ENCODE assay signal across 8 cellular contexts in genomic region chr11:13140028-13140870, GRCh38.
DNase-seq lines count a peak whose midpoint lies in the region; ATAC-seq and TF ChIP-seq lines count a peak whose summit lies in the region.
"Had no signal": no experiment of that assay in that cellular context is flagged by ENCODE, and none has a peak within 500 bp of the region (broad histone marks: within the 10 kb centered on the region; RNA-seq: fewer than 3 reads in every experiment).

No MANE protein-coding gene starts in this region.

- no peak for TF ChIP-seq POLR2A in heart left ventricle (IDR thresholded peaks at IDR 0.05)

- H2AK5ac ChIP-seq in mesendoderm (ENCODE audit: low read length): no peak overlapping the region

- H3K23ac ChIP-seq in mesendoderm (ENCODE audit: low read length): no peak overlapping the region

- H3K9me3 Mint-ChIP-seq in progenitor cell of endocrine pancreas (ENCODE audit: low read depth) (no peaks in the 10 kb centered on the region), GM23338 (no peaks in the 10 kb centered on the region; the same call in 2 of the 3 replicates)
- H3K9me3 Mint-ChIP-seq: T-helper 1 cell treated with Interleukin-12 subunit alpha and Interleukin-12 subunit beta and Interleukin-4 antibody, amounts not matched to agents 30 μg/mL and 1 μg/mL, for 36 hours had no signal

- peak; percentile 12 for DNase-seq in progenitor cell of endocrine pancreas (ENCODE audit: low spot score, unreplicated experiment)
- DNase-seq in GM23338 (ENCODE audit: low spot score): no peak
- no peak for DNase-seq in heart left ventricle
- no peak for DNase-seq in mesendoderm

- H3K79me1 ChIP-seq in mesendoderm (ENCODE audit: low read length): no peaks in the 10 kb centered on the region

- H3K4me3 ChIP-seq in GM23338 (no peak overlapping the region), heart left ventricle (no peak overlapping the region), mesendoderm (ENCODE audit: low read length) (no peak overlapping the region)

- H3K4me1 Mint-ChIP-seq in progenitor cell of endocrine pancreas (ENCODE audit: low read depth): peaks cover 40% of the 10 kb centered on the region
- peaks cover 13% of the 10 kb centered on the region for H3K4me1 Mint-ChIP-seq in GM23338

- no peak overlapping the region for H3K56ac ChIP-seq in mesendoderm (ENCODE audit: low read length)

- H3K27ac ChIP-seq in VCaP (peak overlapping the region; percentile 89), GM23338 (ENCODE audit: low read depth) (no peak overlapping the region), heart left ventricle (no peak overlapping the region), mesendoderm (ENCODE audit: low read depth, low read length) (no peak overlapping the region)

- H3K27ac Mint-ChIP-seq in progenitor cell of endocrine pancreas (peak overlapping the region; percentile 92), GM23338 (no peak overlapping the region)
- H3K27ac Mint-ChIP-seq: T-helper 1 cell treated with Interleukin-12 subunit alpha and Interleukin-12 subunit beta and Interleukin-4 antibody, amounts not matched to agents 30 μg/mL and 1 μg/mL, for 36 hours had no signal

- H3K4me3 Mint-ChIP-seq in progenitor cell of endocrine pancreas (ENCODE audit: low read depth): no peak overlapping the region
- H3K4me3 Mint-ChIP-seq in GM23338: no peak overlapping the region
- H3K4me3 Mint-ChIP-seq: T-helper 1 cell treated with Interleukin-12 subunit alpha and Interleukin-12 subunit beta and Interleukin-4 antibody, amounts not matched to agents 30 μg/mL and 1 μg/mL, for 36 hours had no signal

- H3K4me2 ChIP-seq in GM23338 (no peak overlapping the region), mesendoderm (ENCODE audit: low read length) (no peak overlapping the region)

- no peaks in the 10 kb centered on the region for H4K20me1 ChIP-seq in GM23338 (replicated peaks; ENCODE audit: insufficient read depth)

- no peak overlapping the region for H2AFZ ChIP-seq in GM23338

- no peak overlapping the region for H4K8ac ChIP-seq in mesendoderm (ENCODE audit: low read depth, low read length)

- H3K27me3 Mint-ChIP-seq in progenitor cell of endocrine pancreas: peaks cover 5% of the 10 kb centered on the region
- peaks cover 2% of the 10 kb centered on the region for H3K27me3 Mint-ChIP-seq in GM23338 (ENCODE audit: insufficient read depth, low read depth, poor library complexity)

- H4K5ac ChIP-seq in mesendoderm (ENCODE audit: low read length): no peak overlapping the region

- intact Hi-C loops in heart left ventricle (cut with DNase I): no loop called here

- H3K4me1 ChIP-seq in GM23338 (ENCODE audit: insufficient read depth) (peaks cover 7% of the 10 kb centered on the region; the same call in 1 of the 2 replicates), heart left ventricle (peaks cover 0 to 11% (median 0%) of the 10 kb centered on the region in 12 donors), mesendoderm (ENCODE audit: control insufficient read depth, low read depth, low read length) (no peaks in the 10 kb centered on the region)

- no peak overlapping the region for H3K18ac ChIP-seq in mesendoderm (ENCODE audit: low read length)

- H2BK5ac ChIP-seq in mesendoderm (ENCODE audit: low read length): no peak overlapping the region

- H3K36me3 ChIP-seq in GM23338 (ENCODE audit: insufficient read depth): no peaks in the 10 kb centered on the region
- H3K36me3 ChIP-seq in heart left ventricle: no peaks in the 10 kb centered on the region
- H3K36me3 ChIP-seq in mesendoderm (ENCODE audit: control insufficient read depth, insufficient read depth, low read length): no peaks in the 10 kb centered on the region

- no peaks in the 10 kb centered on the region for H3F3A ChIP-seq in GM23338 (replicated peaks; ENCODE audit: low read depth)

- ATAC-seq in GM19438 (IDR thresholded peaks at IDR 0.05; ENCODE audit: low read depth, unreplicated experiment) (peak; percentile 96), HG03175 (IDR thresholded peaks at IDR 0.05; ENCODE audit: unreplicated experiment) (peak; percentile 92), GM23338 (no peak), heart left ventricle (no peak)

- H2BK120ac ChIP-seq in mesendoderm (ENCODE audit: low read depth, low read length): no peak overlapping the region

- H3K9me2 ChIP-seq in GM23338 (ENCODE audit: insufficient read depth): no peaks in the 10 kb centered on the region

- no peak for TF ChIP-seq CTCF in VCaP (conservative IDR thresholded peaks at IDR 0.05)
- no peak for TF ChIP-seq CTCF in progenitor cell of endocrine pancreas (IDR thresholded peaks at IDR 0.05; ENCODE audit: unreplicated experiment)
- TF ChIP-seq CTCF in GM23338 (conservative IDR thresholded peaks at IDR 0.05; ENCODE audit: low read depth in 2 of 2): no peak
- TF ChIP-seq CTCF in heart left ventricle (IDR thresholded peaks at IDR 0.05): no peak

- H3K9me3 ChIP-seq in heart left ventricle: no peaks in the 10 kb centered on the region

- no peaks in the 10 kb centered on the region for H3K27me3 ChIP-seq in GM23338 (ENCODE audit: insufficient read depth)
- peaks cover 0 to 4% (median 0%) of the 10 kb centered on the region in 9 donors for H3K27me3 ChIP-seq in heart left ventricle
- no peaks in the 10 kb centered on the region for H3K27me3 ChIP-seq in mesendoderm (ENCODE audit: insufficient read depth, low read length, poor library complexity)

- no peak overlapping the region for H3K9ac ChIP-seq in mesendoderm (ENCODE audit: low read length)

- H3K4ac ChIP-seq in mesendoderm (ENCODE audit: low read depth, low read length): no peak overlapping the region

- no peak overlapping the region for H2BK15ac ChIP-seq in mesendoderm (replicated peaks; ENCODE audit: low read depth)

- H3K79me2 ChIP-seq in GM23338 (replicated peaks; ENCODE audit: insufficient read depth) (no peaks in the 10 kb centered on the region), mesendoderm (ENCODE audit: control insufficient read depth, insufficient read depth, low read length) (no peaks in the 10 kb centered on the region)

- WGBS in heart left ventricle, 4 donors: 61 to 71% (median 65%) methylated on average over 7 of the region's 7 CpGs
- no CpG with 5 or more reads among the region's 7 CpGs for WGBS in mesendoderm (ENCODE audit: extremely low coverage, insufficient coverage, low lambda C conversion rate)

- H3K36me3 Mint-ChIP-seq in progenitor cell of endocrine pancreas (ENCODE audit: insufficient read depth): no peaks in the 10 kb centered on the region
- H3K36me3 Mint-ChIP-seq in GM23338 (ENCODE audit: low read depth): no peaks in the 10 kb centered on the region

TF ChIP-seq in GM23338, 12 proteins besides CTCF, POLR2A, EP300 and RAD21 (continues in another document):
- no peak for TF ChIP-seq STAT1 (IDR thresholded peaks at IDR 0.05; ENCODE audit: unreplicated experiment)
- TF ChIP-seq ZNF114 (CRISPR knock-in tag; IDR thresholded peaks at IDR 0.05): no peak
- TF ChIP-seq EZH2 (IDR thresholded peaks at IDR 0.05; ENCODE audit: low read depth, unreplicated experiment): no peak
- TF ChIP-seq JUNB (IDR thresholded peaks at IDR 0.05; ENCODE audit: unreplicated experiment): no peak
- TF ChIP-seq ZNF331 (CRISPR knock-in tag; IDR thresholded peaks at IDR 0.05; ENCODE audit: low read depth): no peak
- no peak for TF ChIP-seq CREB1 (CRISPR knock-in tag; IDR thresholded peaks at IDR 0.05; ENCODE audit: low read depth)

Comparison
In these comparisons a context has a peak if more than half of its experiments do, and no peak if none do; other contexts are left out.
1. ATAC-seq: peak in GM19438 (single experiment) and HG03175 (single experiment); none in GM23338 (single experiment) and heart left ventricle (0 of 4).